Comparison of ENCODE assay signal across 8 cellular contexts in the genomic region with DNA sequence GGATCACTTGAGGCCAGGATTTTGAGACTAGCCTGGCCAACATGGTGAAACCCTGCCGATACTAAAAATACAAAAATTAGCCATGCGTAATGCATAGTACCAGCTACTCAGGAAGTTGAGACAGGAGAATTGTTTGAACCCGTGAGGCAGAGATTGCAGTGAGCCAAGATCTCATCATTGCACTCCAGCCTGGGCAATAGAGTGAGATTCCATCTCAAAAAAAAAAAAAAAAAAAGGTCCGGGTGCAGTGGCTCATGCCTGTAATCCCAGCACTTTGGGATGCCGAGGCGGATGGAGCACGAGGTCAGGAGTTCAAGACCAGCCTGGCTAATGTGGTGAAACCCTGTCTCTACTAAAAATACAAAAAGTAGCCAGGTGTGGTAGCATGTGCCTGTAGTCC. TPM values are rescaled to one million over a fixed set of nuclear protein-coding genes. Genes with fewer than 3 reads are reported as not detected.
DNase-seq lines count a peak whose midpoint lies in the region; TF ChIP-seq lines count a peak whose summit lies in the region.
"Not testable (repeated sequence)": the region's sequence is repeated elsewhere in the genome, so short reads cannot be mapped to it uniquely, and the experiment has no call there.

No MANE protein-coding gene starts in this region.

- intact Hi-C loops in CD4-positive, alpha-beta memory T cell (cut with micrococcal nuclease) = loop anchor here (5.0 to 10.0 kb wide), 4 partner anchors 343 to 1554 kb away; a partner anchor contains a TSS
- intact Hi-C loops in dendritic cell treated with granulocyte-macrophage colony-stimulating factor and Interleukin-4, amounts not matched to agents 40 ng/mL and 50 ng/mL, for 4 days (cut with micrococcal nuclease) = loop anchor here (5.0 kb wide), 1 partner anchor 114 kb away; a partner anchor contains a TSS
- intact Hi-C loops in left ventricle myocardium inferior (cut with micrococcal nuclease) = loop anchor here (10.0 kb wide), 1 partner anchor 87 kb away; no protein-coding TSS in a partner anchor

- H4K20me1 ChIP-seq in SK-N-SH (ENCODE audit: insufficient read depth); neural cell (ENCODE audit: insufficient read depth): not testable (repeated sequence)

- H3K9me3 ChIP-seq in CD4-positive, alpha-beta memory T cell (ENCODE audit: control insufficient read depth in 1 of 2, low read length in 2 of 2); HUES48 (ENCODE audit: control insufficient read depth, insufficient read depth, low read length); SK-N-SH; left ventricle myocardium inferior (replicated peaks); neural cell (ENCODE audit: low read length); stomach smooth muscle (ENCODE audit: control insufficient read depth in 2 of 2, low read length in 2 of 2): not testable (repeated sequence)

- peak overlapping the region; percentile 80 for H3K27ac ChIP-seq in CD4-positive, alpha-beta memory T cell (ENCODE audit: low read depth, low read length)
- peak overlapping the region; percentile 95 for H3K27ac ChIP-seq in HUES48 (ENCODE audit: low read depth, low read length)
- peak overlapping the region in 1 of 2 experiments; percentile 88; a peak in 1 of 4 replicates for H3K27ac ChIP-seq in SK-N-SH (ENCODE audit: low read depth in 2 of 2, low read length in 1 of 2)
- peak overlapping the region; percentile 98 for H3K27ac ChIP-seq in left ventricle myocardium inferior (replicated peaks)
- H3K27ac ChIP-seq in neural cell (ENCODE audit: low read length) = not testable (repeated sequence)
- peak overlapping the region; percentile 88 for H3K27ac ChIP-seq in stomach smooth muscle (ENCODE audit: low read length)

- not testable (repeated sequence) for H2AFZ ChIP-seq in SK-N-SH (ENCODE audit: low read depth); neural cell (ENCODE audit: low read depth, low read length)

- WGBS in SK-N-SH (ENCODE audit: low lambda C conversion rate) = 89% methylated on average over 7 of the region's 7 CpGs

- H3K27ac Mint-ChIP-seq in CD4-positive, alpha-beta memory T cell = peak overlapping the region; percentile 10 to 98 (median 90)
- H3K27ac Mint-ChIP-seq in activated naive CD4-positive, alpha-beta T cell treated with anti-CD3 and anti-CD28 coated beads, Interleukin-2, amount 10 ng/mL, durations not matched to agents 7 days and 5 days = peak overlapping the region; percentile 60
- H3K27ac Mint-ChIP-seq in dendritic cell treated with granulocyte-macrophage colony-stimulating factor and Interleukin-4, amounts not matched to agents 40 ng/mL and 50 ng/mL, for 4 days = not testable (repeated sequence)

- H3K36me3 ChIP-seq in CD4-positive, alpha-beta memory T cell (ENCODE audit: insufficient read depth, low read length); neural cell (ENCODE audit: insufficient read depth, low read length); stomach smooth muscle (ENCODE audit: control insufficient read depth in 2 of 2, insufficient read depth in 2 of 2, low read length in 2 of 2): not testable (repeated sequence)
- H3K36me3 ChIP-seq in HUES48 (ENCODE audit: control insufficient read depth, insufficient read depth, low read length) = peaks cover 42% of the 10 kb centered on the region
- H3K36me3 ChIP-seq in SK-N-SH (replicated peaks in 1 of 2; ENCODE audit: control insufficient read depth in 1 of 2, insufficient read depth in 2 of 2, low read length in 1 of 2) = peaks cover 0 to 26% of the 10 kb centered on the region in 2 experiments
- H3K36me3 ChIP-seq in left ventricle myocardium inferior = peaks cover 25% of the 10 kb centered on the region

- TF ChIP-seq CTCF in SK-N-SH (IDR thresholded peaks at IDR 0.05); left ventricle myocardium inferior (IDR thresholded peaks at IDR 0.05; ENCODE audit: borderline replicate concordance); neural cell (IDR thresholded peaks at IDR 0.05; ENCODE audit: poor library complexity, severe bottlenecking): not testable (repeated sequence)

- not testable (repeated sequence) for H3K9me2 ChIP-seq in SK-N-SH; neural cell (ENCODE audit: insufficient read depth, low read length)

- H3K4me3 ChIP-seq in CD4-positive, alpha-beta memory T cell (ENCODE audit: low read length in 2 of 2) = peak overlapping the region in 1 of 2 donors; percentile 96
- H3K4me3 ChIP-seq in HUES48 (ENCODE audit: low read depth, low read length) (peak overlapping the region; percentile 99), SK-N-SH (ENCODE audit: low read depth in 2 of 2, low read length in 1 of 2) (peak overlapping the region in 1 of 2 experiments; percentile 91; a peak in 2 of 4 replicates), left ventricle myocardium inferior (peak overlapping the region; percentile 89), neural cell (ENCODE audit: low read length) (peak overlapping the region; percentile 91), stomach smooth muscle (ENCODE audit: low read length in 2 of 2) (peak overlapping the region; percentile 91 to 93)

- TF ChIP-seq RAD21 in SK-N-SH (IDR thresholded peaks at IDR 0.05; ENCODE audit: low read length); neural cell (conservative IDR thresholded peaks at IDR 0.05): not testable (repeated sequence)

- H3K27me3 ChIP-seq in CD4-positive, alpha-beta memory T cell (ENCODE audit: insufficient read depth, low read length); HUES48 (ENCODE audit: control insufficient read depth, insufficient read depth, low read length); SK-N-SH (ENCODE audit: insufficient read depth); left ventricle myocardium inferior (ENCODE audit: low read depth); neural cell (ENCODE audit: insufficient read depth, low read depth, low read length); stomach smooth muscle (ENCODE audit: control insufficient read depth in 1 of 2, insufficient read depth in 2 of 2, low read length in 2 of 2): not testable (repeated sequence)

- peaks cover 34% of the 10 kb centered on the region for H3K4me1 ChIP-seq in CD4-positive, alpha-beta memory T cell (ENCODE audit: insufficient read depth, low read length)
- peaks cover 16% of the 10 kb centered on the region for H3K4me1 ChIP-seq in HUES48 (ENCODE audit: control insufficient read depth, insufficient read depth, low read length)
- H3K4me1 ChIP-seq in SK-N-SH (ENCODE audit: control insufficient read depth in 1 of 2, insufficient read depth in 2 of 2, low read depth in 1 of 2, low read length in 1 of 2) = peaks cover 18 to 20% of the 10 kb centered on the region in 2 experiments; a peak in 3 of 4 replicates
- H3K4me1 ChIP-seq in left ventricle myocardium inferior = peaks cover 87% of the 10 kb centered on the region
- peaks cover 10% of the 10 kb centered on the region for H3K4me1 ChIP-seq in stomach smooth muscle (ENCODE audit: control insufficient read depth, insufficient read depth, low read length)

- POLR2A ChIA-PET in CD4-positive, alpha-beta memory T cell (lab: Charles Lee; ENCODE audit: partially characterized antibody) = interaction anchor here (1.8 to 2.7 kb wide), 2 partner anchors 9 to 115 kb away, joined by 6 to 19 read pairs; a partner anchor contains a TSS
- POLR2A ChIA-PET in SK-N-SH (lab: Yijun Ruan, JAX) = not testable (repeated sequence)

- H3K9me3 Mint-ChIP-seq in CD4-positive, alpha-beta memory T cell; activated naive CD4-positive, alpha-beta T cell treated with anti-CD3 and anti-CD28 coated beads, Interleukin-2, amount 10 ng/mL, durations not matched to agents 7 days and 5 days; dendritic cell treated with granulocyte-macrophage colony-stimulating factor and Interleukin-4, amounts not matched to agents 40 ng/mL and 50 ng/mL, for 4 days: not testable (repeated sequence)

- TF ChIP-seq EP300 in SK-N-SH (IDR thresholded peaks at IDR 0.05; ENCODE audit: borderline replicate concordance in 1 of 2, low read depth in 1 of 2, low read length in 1 of 2); neural cell (conservative IDR thresholded peaks at IDR 0.05; ENCODE audit: poor library complexity, severe bottlenecking): not testable (repeated sequence)

- not testable (repeated sequence) for H3K9ac ChIP-seq in HUES48 (ENCODE audit: low read depth, low read length); neural cell (ENCODE audit: low read length); stomach smooth muscle (ENCODE audit: low read length in 2 of 2)
- peak overlapping the region; percentile 89; the same call in 1 of the 2 replicates for H3K9ac ChIP-seq in SK-N-SH

- H3K4me1 Mint-ChIP-seq in CD4-positive, alpha-beta memory T cell = peaks cover 42 to 77% (median 64%) of the 10 kb centered on the region in 4 donors
- peaks cover 67% of the 10 kb centered on the region for H3K4me1 Mint-ChIP-seq in activated naive CD4-positive, alpha-beta T cell treated with anti-CD3 and anti-CD28 coated beads, Interleukin-2, amount 10 ng/mL, durations not matched to agents 7 days and 5 days
- peaks cover 43% of the 10 kb centered on the region for H3K4me1 Mint-ChIP-seq in dendritic cell treated with granulocyte-macrophage colony-stimulating factor and Interleukin-4, amounts not matched to agents 40 ng/mL and 50 ng/mL, for 4 days (ENCODE audit: low read depth)

- peak overlapping the region; percentile 93 for H3K4me2 ChIP-seq in SK-N-SH
- H3K4me2 ChIP-seq in neural cell (ENCODE audit: low read length) = not testable (repeated sequence)

- H3K36me3 Mint-ChIP-seq in CD4-positive, alpha-beta memory T cell = peaks cover 19 to 29% of the 10 kb centered on the region in 2 donors
- peaks cover 41% of the 10 kb centered on the region for H3K36me3 Mint-ChIP-seq in activated naive CD4-positive, alpha-beta T cell treated with anti-CD3 and anti-CD28 coated beads, Interleukin-2, amount 10 ng/mL, durations not matched to agents 7 days and 5 days
- peaks cover 55% of the 10 kb centered on the region for H3K36me3 Mint-ChIP-seq in dendritic cell treated with granulocyte-macrophage colony-stimulating factor and Interleukin-4, amounts not matched to agents 40 ng/mL and 50 ng/mL, for 4 days (ENCODE audit: low read depth)

- H3K27me3 Mint-ChIP-seq in CD4-positive, alpha-beta memory T cell; activated naive CD4-positive, alpha-beta T cell treated with anti-CD3 and anti-CD28 coated beads, Interleukin-2, amount 10 ng/mL, durations not matched to agents 7 days and 5 days; dendritic cell treated with granulocyte-macrophage colony-stimulating factor and Interleukin-4, amounts not matched to agents 40 ng/mL and 50 ng/mL, for 4 days: not testable (repeated sequence)

- CTCF ChIA-PET in CD4-positive, alpha-beta memory T cell (lab: Charles Lee; ENCODE audit: partially characterized antibody) = interaction anchor here (0.7 to 3.1 kb wide), 2 partner anchors 114 to 243 kb away, joined by 3 to 22 read pairs; a partner anchor contains a TSS
- CTCF ChIA-PET in SK-N-SH (lab: Yijun Ruan, JAX) = interaction anchor here (0.6 to 1.5 kb wide), 4 partner anchors 48 to 242 kb away, joined by 3 to 6 read pairs (median 4); a partner anchor contains a TSS
- CTCF ChIA-PET in activated naive CD4-positive, alpha-beta T cell treated with anti-CD3 and anti-CD28 coated beads, Interleukin-2, amount 10 ng/mL, durations not matched to agents 7 days and 5 days (lab: Charles Lee) = not testable (repeated sequence)

- peaks cover 87% of the 10 kb centered on the region for H3K79me2 ChIP-seq in SK-N-SH (ENCODE audit: insufficient read depth)
- peaks cover 12% of the 10 kb centered on the region for H3K79me2 ChIP-seq in neural cell (replicated peaks; ENCODE audit: insufficient read depth, low read length)

- H3F3A ChIP-seq in SK-N-SH (replicated peaks; ENCODE audit: insufficient read depth) = peaks cover 20% of the 10 kb centered on the region
- not testable (repeated sequence) for H3F3A ChIP-seq in neural cell (ENCODE audit: insufficient read depth, low read length, poor library complexity, severe bottlenecking)

- peak overlapping the region in 7 of 8 donors; percentile 32 to 99 (median 76) for H3K4me3 Mint-ChIP-seq in CD4-positive, alpha-beta memory T cell
- H3K4me3 Mint-ChIP-seq in activated naive CD4-positive, alpha-beta T cell treated with anti-CD3 and anti-CD28 coated beads, Interleukin-2, amount 10 ng/mL, durations not matched to agents 7 days and 5 days = peak overlapping the region; percentile 75
- H3K4me3 Mint-ChIP-seq in dendritic cell treated with granulocyte-macrophage colony-stimulating factor and Interleukin-4, amounts not matched to agents 40 ng/mL and 50 ng/mL, for 4 days = peak overlapping the region; percentile 6

- DNase-seq in CD4-positive, alpha-beta memory T cell; SK-N-SH; activated naive CD4-positive, alpha-beta T cell treated with anti-CD3 and anti-CD28 coated beads, Interleukin-2, amount 10 ng/mL, durations not matched to agents 7 days and 5 days; left ventricle myocardium inferior: not testable (repeated sequence)

RNA-seq across cellular contexts. Expression of a gene that starts 2.2 kb away (rescaled TPM):
- total RNA-seq in CD4-positive, alpha-beta memory T cell = 10 to 100 TPM in 1 of 2 experiments, 1 to 10 TPM in 1; 9.7 to 12.7 TPM
- polyA plus RNA-seq in CD4-positive, alpha-beta memory T cell = 10 to 100 TPM in 1 of 2 donors, 1 to 10 TPM in 1; 10.0 to 14.8 TPM
- polyA plus RNA-seq in SK-N-SH (2012; rRNA removed) (34.2 and 49.0 TPM in 2 replicates), neural cell (13.1 and 18.6 TPM in 2 replicates)
- 31.6 and 39.7 TPM in 2 replicates for polyA plus RNA-seq in SK-N-SH (2012; cell fraction: cytosol; rRNA removed)
- polyA plus RNA-seq in SK-N-SH (2012; cell fraction: nucleus; rRNA removed) = 14.7 and 37.7 TPM in 2 replicates
- total RNA-seq in left ventricle myocardium inferior = 154 TPM
- 27.8 and 29.2 TPM in 2 replicates for polyA minus RNA-seq in neural cell

Comparison
In these comparisons a context has a peak if more than half of its experiments do, and no peak if none do; other contexts are left out.
1. H3K4me3 Mint-ChIP-seq: peak in every context shown above with its lines; median percentile 76 in CD4-positive, alpha-beta memory T cell; 75 in activated naive CD4-positive, alpha-beta T cell treated with anti-CD3 and anti-CD28 coated beads, Interleukin-2, amount 10 ng/mL, durations not matched to agents 7 days and 5 days; 6 in dendritic cell treated with granulocyte-macrophage colony-stimulating factor and Interleukin-4, amounts not matched to agents 40 ng/mL and 50 ng/mL, for 4 days.